ENCODE assay signal across 18 cellular contexts in the genomic region with DNA sequence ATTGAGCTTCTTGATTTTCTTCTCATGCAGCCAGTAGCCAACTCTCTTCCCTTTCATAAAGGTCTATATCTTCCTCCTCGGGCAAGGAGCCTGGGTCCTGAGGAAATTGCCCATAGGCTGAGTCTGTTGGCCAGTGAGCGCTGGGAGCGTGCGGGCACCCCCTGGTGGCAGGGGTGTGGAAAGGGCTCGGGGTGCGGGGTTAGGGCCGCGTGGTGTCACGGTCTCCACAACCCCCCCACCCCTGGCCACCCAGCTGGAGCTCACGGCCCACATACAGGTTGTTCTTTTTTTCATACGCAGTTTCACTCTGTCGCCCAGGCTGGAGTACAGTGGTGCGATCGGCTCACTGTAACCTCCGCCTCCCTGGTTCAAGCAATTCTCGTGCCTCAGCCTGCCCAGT. TPM values are rescaled to one million over a fixed set of nuclear protein-coding genes. Genes with fewer than 3 reads are reported as not detected.
DNase-seq lines count a peak whose midpoint lies in the region; ATAC-seq and TF ChIP-seq lines count a peak whose summit lies in the region.
"Had no signal": no experiment of that assay in that cellular context is flagged by ENCODE, and none has a peak within 500 bp of the region (broad histone marks: within the 10 kb centered on the region; RNA-seq: fewer than 3 reads in every experiment).

No MANE protein-coding gene starts in this region.

- H3K27ac Mint-ChIP-seq in WTC11: no peak overlapping the region

- POLR2A ChIA-PET in SK-N-SH (lab: Yijun Ruan, JAX): no interaction called here
- POLR2A ChIA-PET in WTC11 (lab: Charles Lee): no interaction called here
- POLR2A ChIA-PET in PC-9 (lab: Charles Lee; ENCODE audit: unreplicated experiment): no interaction called here

- TF ChIP-seq RAD21 in SK-N-SH (IDR thresholded peaks at IDR 0.05; ENCODE audit: low read length): no peak

- H4K20me1 ChIP-seq in SK-N-SH (ENCODE audit: insufficient read depth): peaks cover 11% of the 10 kb centered on the region; the same call in 1 of the 2 replicates
- no peaks in the 10 kb centered on the region for H4K20me1 ChIP-seq in PC-9 (ENCODE audit: insufficient read depth)

- no TSS peak for BruUV-seq in PC-9 (replicated peaks; lab: Mats Ljungman, UMichigan)

- H3K79me2 ChIP-seq in SK-N-SH (ENCODE audit: insufficient read depth) (peaks cover 91% of the 10 kb centered on the region), PC-9 (ENCODE audit: low read depth) (no peaks in the 10 kb centered on the region)

- intact Hi-C loops in stomach (cut with DNase I; ENCODE audit: low total_unique reads): no loop called here
- intact Hi-C loops in PC-9 (cut with micrococcal nuclease; ENCODE audit: unreplicated experiment): no loop called here

- TF ChIP-seq POLR2A in stomach (IDR thresholded peaks at IDR 0.05): no peak

- TF ChIP-seq EP300 in SK-N-SH (IDR thresholded peaks at IDR 0.05; ENCODE audit: borderline replicate concordance in 1 of 2, low read depth in 1 of 2, low read length in 1 of 2) (no peak), stomach (IDR thresholded peaks at IDR 0.05) (no peak)

- H3F3A ChIP-seq in SK-N-SH (replicated peaks; ENCODE audit: insufficient read depth) (peaks cover 2% of the 10 kb centered on the region), PC-9 (ENCODE audit: insufficient read depth, low read depth) (no peaks in the 10 kb centered on the region)

- no peak overlapping the region for H2AFZ ChIP-seq in SK-N-SH (ENCODE audit: low read depth)
- H2AFZ ChIP-seq in PC-9: no peak overlapping the region

- WGBS in SK-N-SH (ENCODE audit: low lambda C conversion rate): 91% methylated on average over 16 of the region's 16 CpGs
- WGBS in stomach, 5 donors: 92 to 100% (median 96%) methylated on average over 1 to 16 of the region's 16 CpGs

- H3K36me3 ChIP-seq in SK-N-SH (replicated peaks in 1 of 2; ENCODE audit: control insufficient read depth in 1 of 2, insufficient read depth in 2 of 2, low read length in 1 of 2): peaks cover 0 to 8% of the 10 kb centered on the region in 2 experiments
- H3K36me3 ChIP-seq in stomach: peaks cover 0 to 31% (median 25%) of the 10 kb centered on the region in 4 donors
- H3K36me3 ChIP-seq in PC-9 (ENCODE audit: low read depth): no peaks in the 10 kb centered on the region

- ATAC-seq in SK-N-SH treated with all-trans-retinoic acid at 6 μM for 48 hours: no peak
- peak; percentile 71 for ATAC-seq in WTC11
- ATAC-seq in GM18873 (IDR thresholded peaks at IDR 0.05; ENCODE audit: low FRiP score, unreplicated experiment): no peak

- no peaks in the 10 kb centered on the region for H3K4me1 Mint-ChIP-seq in WTC11

- H3K9me3 Mint-ChIP-seq in WTC11: 0 out of 2 replicates have a peak, but pooled peaks cover 3% of the 10 kb centered on the region

- H3K27me3 ChIP-seq in SK-N-SH (ENCODE audit: insufficient read depth) (no peaks in the 10 kb centered on the region; the same call in 1 of the 2 replicates), stomach (peaks cover 0 to 8% (median 0%) of the 10 kb centered on the region in 3 donors), PC-9 (ENCODE audit: insufficient read depth, low read depth) (no peaks in the 10 kb centered on the region)
- H3K27me3 ChIP-seq: BLaER1, MG63 had no signal

- H3K9me3 ChIP-seq in SK-N-SH: no peaks in the 10 kb centered on the region
- H3K9me3 ChIP-seq in stomach: peaks cover 0 to 7% (median 3%) of the 10 kb centered on the region in 4 donors
- H3K9me3 ChIP-seq in PC-9 (ENCODE audit: insufficient read depth, low read depth): no peaks in the 10 kb centered on the region
- H3K9me3 ChIP-seq: MG63 had no signal

- CTCF ChIA-PET in SK-N-SH (lab: Yijun Ruan, JAX) (interaction anchor here (1.1 to 1.3 kb wide), 2 partner anchors 10 to 65 kb away, joined by 3 to 5 read pairs; no protein-coding TSS in a partner anchor), WTC11 (lab: Charles Lee) (interaction anchor here (1.9 kb wide), 1 partner anchor 13 kb away, joined by 7 read pairs; the partner anchor contains the start of genes NDUFB11 and RBM10), PC-9 (lab: Charles Lee) (no interaction called here)

- no peak overlapping the region for H3K9ac ChIP-seq in SK-N-SH
- H3K9ac ChIP-seq: BLaER1, KMS-11 had no signal

- DNase-seq in SK-N-SH (peak; percentile 32), WTC11 (ENCODE audit: low spot score) (peak; percentile 31), iPS-NIHi11 (ENCODE audit: low spot score) (peak; percentile 44), stomach (peak; percentile 8), PC-9 (no peak)
- no peak for DNase-seq in activated CD4-positive, alpha-beta T cell treated with anti-CD3 and anti-CD28 coated beads, Interleukin-2, amount 50 U/mL, for 48 hours
- DNase-seq: DMS 273 treated with DMSO at 0.1 percent for 48 hours, EL, MG63, NCI-H1105, NCI-H187, NCI-H2171, SHP77 treated with DMSO at 0.1 percent for 48 hours had no signal

- no peaks in the 10 kb centered on the region for H3K4me1 ChIP-seq in SK-N-SH (ENCODE audit: control insufficient read depth in 1 of 2, insufficient read depth in 2 of 2, low read depth in 1 of 2, low read length in 1 of 2)
- no peaks in the 10 kb centered on the region for H3K4me1 ChIP-seq in stomach
- no peaks in the 10 kb centered on the region for H3K4me1 ChIP-seq in PC-9 (replicated peaks; ENCODE audit: insufficient read depth)
- H3K4me1 ChIP-seq: BLaER1 had no signal

- no peak overlapping the region for H3K4me3 Mint-ChIP-seq in WTC11

- H3K27me3 Mint-ChIP-seq in WTC11 (ENCODE audit: low read depth): no peaks in the 10 kb centered on the region

- H3K27ac ChIP-seq in SK-N-SH (ENCODE audit: low read depth in 2 of 2, low read length in 1 of 2) (no peak overlapping the region), stomach (no peak overlapping the region), PC-9 (no peak overlapping the region)
- H3K27ac ChIP-seq: 22Rv1, BLaER1, KMS-11 had no signal

- TF ChIP-seq CTCF in SK-N-SH (IDR thresholded peaks at IDR 0.05) (peak; percentile 21; the same call in 1 of the 2 replicates), WTC11 (IDR thresholded peaks at IDR 0.05) (0 out of 2 replicates have a peak, but pooled peaks have one; percentile 16), stomach (IDR thresholded peaks at IDR 0.05) (no peak), PC-9 (conservative IDR thresholded peaks at IDR 0.05) (no peak)

- H3K9me2 ChIP-seq in SK-N-SH (no peaks in the 10 kb centered on the region), PC-9 (ENCODE audit: insufficient read depth) (no peaks in the 10 kb centered on the region)

- H3K4me3 ChIP-seq in SK-N-SH (ENCODE audit: low read depth in 2 of 2, low read length in 1 of 2): no peak overlapping the region
- H3K4me3 ChIP-seq in stomach: no peak overlapping the region
- H3K4me3 ChIP-seq in PC-9: no peak overlapping the region
- H3K4me3 ChIP-seq: BLaER1, MG63 had no signal

- H3K4me2 ChIP-seq in SK-N-SH (no peak overlapping the region), PC-9 (no peak overlapping the region)
- H3K4me2 ChIP-seq: BLaER1, KMS-11 had no signal

- H3K36me3 Mint-ChIP-seq in WTC11: peaks cover 24% of the 10 kb centered on the region

TF ChIP-seq in SK-N-SH, 30 proteins besides CTCF, POLR2A, EP300 and RAD21 (continues in another document):
- no peak for TF ChIP-seq NRF1 (IDR thresholded peaks at IDR 0.05; ENCODE audit: low read depth, low read length)

TF ChIP-seq in SK-N-SH treated with all-trans-retinoic acid at 6 μM for 48 hours, 23 proteins besides CTCF, POLR2A, EP300 and RAD21 (continues in another document):
- TF ChIP-seq CSRNP3 (CRISPR knock-in tag; IDR thresholded peaks at IDR 0.05): no peak

TF ChIP-seq in WTC11, 78 proteins besides CTCF, POLR2A, EP300 and RAD21 (continues in another document):
- TF ChIP-seq GABPB1 (CRISPR knock-in tag; IDR thresholded peaks at IDR 0.05): no peak
- TF ChIP-seq TEAD1 (CRISPR knock-in tag; IDR thresholded peaks at IDR 0.05): no peak
- TF ChIP-seq RELA (CRISPR knock-in tag; IDR thresholded peaks at IDR 0.05; ENCODE audit: borderline replicate concordance): no peak
- TF ChIP-seq, protein P1, sequence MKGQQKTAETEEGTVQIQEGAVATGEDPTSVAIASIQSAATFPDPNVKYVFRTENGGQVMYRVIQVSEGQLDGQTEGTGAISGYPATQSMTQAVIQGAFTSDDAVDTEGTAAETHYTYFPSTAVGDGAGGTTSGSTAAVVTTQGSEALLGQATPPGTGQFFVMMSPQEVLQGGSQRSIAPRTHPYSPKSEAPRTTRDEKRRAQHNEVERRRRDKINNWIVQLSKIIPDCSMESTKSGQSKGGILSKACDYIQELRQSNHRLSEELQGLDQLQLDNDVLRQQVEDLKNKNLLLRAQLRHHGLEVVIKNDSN (CRISPR knock-in tag; IDR thresholded peaks at IDR 0.05): no peak
- TF ChIP-seq, protein P2, sequence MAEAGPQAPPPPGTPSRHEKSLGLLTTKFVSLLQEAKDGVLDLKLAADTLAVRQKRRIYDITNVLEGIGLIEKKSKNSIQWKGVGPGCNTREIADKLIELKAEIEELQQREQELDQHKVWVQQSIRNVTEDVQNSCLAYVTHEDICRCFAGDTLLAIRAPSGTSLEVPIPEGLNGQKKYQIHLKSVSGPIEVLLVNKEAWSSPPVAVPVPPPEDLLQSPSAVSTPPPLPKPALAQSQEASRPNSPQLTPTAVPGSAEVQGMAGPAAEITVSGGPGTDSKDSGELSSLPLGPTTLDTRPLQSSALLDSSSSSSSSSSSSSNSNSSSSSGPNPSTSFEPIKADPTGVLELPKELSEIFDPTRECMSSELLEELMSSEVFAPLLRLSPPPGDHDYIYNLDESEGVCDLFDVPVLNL (CRISPR knock-in tag; IDR thresholded peaks at IDR 0.05; ENCODE audit: borderline replicate concordance, low read depth): no peak
- no peak for TF ChIP-seq JUN (CRISPR knock-in tag; IDR thresholded peaks at IDR 0.05)
- TF ChIP-seq SMAD3 (CRISPR knock-in tag; IDR thresholded peaks at IDR 0.05; ENCODE audit: borderline replicate concordance): no peak

RNA-seq across cellular contexts. Expression of gene RBM10, which starts 13.1 kb away (rescaled TPM):
- polyA plus RNA-seq in SK-N-SH (2012; rRNA removed): 24.7 and 34.4 TPM in 2 replicates
- polyA plus RNA-seq in SK-N-SH (2012; cell fraction: cytosol; rRNA removed): 15.1 and 23.5 TPM in 2 replicates
- 47.0 and 52.0 TPM in 2 replicates for polyA plus RNA-seq in SK-N-SH (2012; cell fraction: nucleus; rRNA removed)
- 65.6 to 66.1 TPM (median 65.8 TPM) in 3 replicates for total RNA-seq in WTC11 (2021)
- 10 to 100 TPM in 4 of 5 donors, 1 to 10 TPM in 1; 1.8 to 51.3 (median 26.8) TPM for total RNA-seq in stomach
- 10 to 100 TPM; 21.2 to 28.4 (median 22.9) TPM for polyA plus RNA-seq in stomach
- total RNA-seq in PC-9 (2021): 31.9 and 34.8 TPM in 2 replicates

RNA-seq across cellular contexts. Expression of gene NDUFB11, which starts 13.6 kb away (rescaled TPM):
- polyA plus RNA-seq in SK-N-SH (2012; rRNA removed) (74.9 and 107 TPM in 2 replicates), stomach (10 to 100 TPM; 86.0 to 97.7 (median 90.8) TPM)
- polyA plus RNA-seq in SK-N-SH (2012; cell fraction: cytosol; rRNA removed): 72.6 and 79.2 TPM in 2 replicates
- polyA plus RNA-seq in SK-N-SH (2012; cell fraction: nucleus; rRNA removed): 29.1 and 55.5 TPM in 2 replicates
- total RNA-seq in WTC11 (2021) (105 to 110 TPM (median 106 TPM) in 3 replicates), stomach (100 to 1,000 TPM in 3 of 5 donors, 10 to 100 TPM in 2; 45.3 to 408 (median 196) TPM), PC-9 (2021) (58.2 and 61.9 TPM in 2 replicates)

RNA-seq across cellular contexts. Expression of gene UBA1, which starts 35.5 kb away (rescaled TPM):
- polyA plus RNA-seq in SK-N-SH (2012; rRNA removed): 249 and 283 TPM in 2 replicates
- 125 and 170 TPM in 2 replicates for polyA plus RNA-seq in SK-N-SH (2012; cell fraction: cytosol; rRNA removed)
- 396 and 495 TPM in 2 replicates for polyA plus RNA-seq in SK-N-SH (2012; cell fraction: nucleus; rRNA removed)
- total RNA-seq in WTC11 (2021): 379 to 392 TPM (median 383 TPM) in 3 replicates
- 100 to 1,000 TPM in 3 of 5 donors, 10 to 100 TPM in 2; 66.8 to 278 (median 115) TPM for total RNA-seq in stomach
- polyA plus RNA-seq in stomach: 10 to 100 TPM; 59.3 to 81.4 (median 63.4) TPM
- total RNA-seq in PC-9 (2021): 121 and 126 TPM in 2 replicates

Comparison
In these comparisons a context has a peak if more than half of its experiments do, and no peak if none do; other contexts are left out.
1. DNase-seq: peak in SK-N-SH (single experiment), WTC11 (single experiment), iPS-NIHi11 (single experiment) and stomach (single experiment); none in PC-9 (0 of 2) and activated CD4-positive, alpha-beta T cell treated with anti-CD3 and anti-CD28 coated beads, Interleukin-2, amount 50 U/mL, for 48 hours (0 of 2).
2. CTCF ChIP-seq: peak in SK-N-SH (single experiment) and WTC11 (single experiment); none in stomach (0 of 7) and PC-9 (single experiment).
3. Of the 6 proteins assayed by ChIP-seq in both WTC11 and SK-N-SH: peak only in WTC11: none; only in SK-N-SH: none; in both: CTCF; in neither: 5.